9 cellular contexts compared by ENCODE assay signal in genomic region chr3:142029052-142029642, GRCh38.
DNase-seq lines count a peak whose midpoint lies in the region; ATAC-seq and TF ChIP-seq lines count a peak whose summit lies in the region.
"Had no signal": no experiment of that assay in that cellular context is flagged by ENCODE, and none has a peak within 500 bp of the region (broad histone marks: within the 10 kb centered on the region; RNA-seq: fewer than 3 reads in every experiment).

No MANE protein-coding gene starts in this region.

- WGBS in endodermal cell (ENCODE audit: insufficient coverage in 1 of 2, insufficient read length in 1 of 2), 2 experiments = 61 to 64% methylated on average over 3 of the region's 3 CpGs

- peaks cover 19% of the 10 kb centered on the region for H3K4me1 Mint-ChIP-seq in endodermal cell

- H3K27me3 ChIP-seq in HL-60 (ENCODE audit: insufficient read depth, poor library complexity, severe bottlenecking) = no peaks in the 10 kb centered on the region
- no peaks in the 10 kb centered on the region for H3K27me3 ChIP-seq in endodermal cell (ENCODE audit: control insufficient read depth, insufficient read depth, low read length, poor library complexity, severe bottlenecking)
- H3K27me3 ChIP-seq in skeletal muscle satellite cell (ENCODE audit: control insufficient read depth, insufficient read depth, low read length) = no peaks in the 10 kb centered on the region
- no peaks in the 10 kb centered on the region for H3K27me3 ChIP-seq in effector memory CD4-positive, alpha-beta T cell (replicated peaks; ENCODE audit: control insufficient read depth, insufficient read depth, low read length, poor library complexity, severe bottlenecking)

- H3K9me3 Mint-ChIP-seq in endodermal cell = no peaks in the 10 kb centered on the region
- H3K9me3 Mint-ChIP-seq: HFFc6 had no signal

- no peaks in the 10 kb centered on the region for H3K9me3 ChIP-seq in endodermal cell (ENCODE audit: control insufficient read depth, low read length)
- no peaks in the 10 kb centered on the region for H3K9me3 ChIP-seq in skeletal muscle satellite cell (replicated peaks; ENCODE audit: low read length)
- no peaks in the 10 kb centered on the region for H3K9me3 ChIP-seq in effector memory CD4-positive, alpha-beta T cell (ENCODE audit: control insufficient read depth, low read length)

- H3K36me3 Mint-ChIP-seq in endodermal cell (ENCODE audit: low read depth) = peaks cover 4% of the 10 kb centered on the region

- H3K4me2 ChIP-seq in skeletal muscle satellite cell (ENCODE audit: low read length) = peak overlapping the region; percentile 14

- DNase-seq in HL-60 (ENCODE audit: low read depth in 1 of 2, low spot score in 1 of 2) = peak in 1 of 2 experiments; percentile 8
- DNase-seq in endodermal cell = no peak
- no peak for DNase-seq in epidermal melanocyte (ENCODE audit: insufficient read length, low spot score)
- DNase-seq in NCI-H82 treated with DMSO at 0.1 percent for 48 hours (lab: John Stamatoyannopoulos, UW; ENCODE audit: unreplicated experiment) = no peak
- DNase-seq in effector memory CD4-positive, alpha-beta T cell = no peak
- DNase-seq: activated effector memory CD4-positive, alpha-beta T cell treated with anti-CD3 and anti-CD28 coated beads, Interleukin-2, amount 50 U/mL, for 16 hours had no signal

- H3K4me3 ChIP-seq in HL-60 (replicated peaks; ENCODE audit: insufficient read depth, low read length) = no peak overlapping the region
- H3K4me3 ChIP-seq in endodermal cell (ENCODE audit: low read length) = no peak overlapping the region
- no peak overlapping the region for H3K4me3 ChIP-seq in skeletal muscle satellite cell (ENCODE audit: low read length)
- H3K4me3 ChIP-seq in effector memory CD4-positive, alpha-beta T cell (ENCODE audit: insufficient read depth, low read depth, low read length, poor library complexity, severe bottlenecking) = no peak overlapping the region

- no peak overlapping the region for H3K4me3 Mint-ChIP-seq in endodermal cell

- H3K4me1 ChIP-seq in endodermal cell (ENCODE audit: control insufficient read depth, insufficient read depth, low read length) (no peaks in the 10 kb centered on the region), skeletal muscle satellite cell (ENCODE audit: control insufficient read depth, insufficient read depth, low read length) (peaks cover 7% of the 10 kb centered on the region)
- no peaks in the 10 kb centered on the region for H3K4me1 ChIP-seq in effector memory CD4-positive, alpha-beta T cell (ENCODE audit: control insufficient read depth, insufficient read depth, low read length, poor library complexity, severe bottlenecking)

- H3K27me3 Mint-ChIP-seq in endodermal cell (ENCODE audit: insufficient read depth) = no peaks in the 10 kb centered on the region

- H3K36me3 ChIP-seq in endodermal cell (ENCODE audit: control insufficient read depth, insufficient read depth, low read length) (no peaks in the 10 kb centered on the region), skeletal muscle satellite cell (ENCODE audit: insufficient read depth, low read length) (no peaks in the 10 kb centered on the region)
- no peaks in the 10 kb centered on the region for H3K36me3 ChIP-seq in effector memory CD4-positive, alpha-beta T cell (ENCODE audit: control insufficient read depth, insufficient read depth, low read length)

- H3K9ac ChIP-seq in endodermal cell (ENCODE audit: extremely low read depth, low read length, poor library complexity, severe bottlenecking) (no peak overlapping the region), skeletal muscle satellite cell (ENCODE audit: low read depth, low read length) (no peak overlapping the region)

- H3K27ac Mint-ChIP-seq in endodermal cell = peak overlapping the region; percentile 32
- H3K27ac Mint-ChIP-seq: HFFc6 had no signal

- TF ChIP-seq CTCF in HL-60 (IDR thresholded peaks at IDR 0.05; ENCODE audit: insufficient read depth, low read length) = no peak
- no peak for TF ChIP-seq CTCF in endodermal cell (conservative IDR thresholded peaks at IDR 0.05)

- H3K27ac ChIP-seq in HL-60 (replicated peaks) (peak overlapping the region; percentile 77), endodermal cell (ENCODE audit: low read depth, low read length) (peak overlapping the region; percentile 34)
- H3K27ac ChIP-seq in effector memory CD4-positive, alpha-beta T cell (ENCODE audit: insufficient read depth, low read length, poor library complexity, severe bottlenecking) = no peak overlapping the region

- peak; percentile 44 for ATAC-seq in GM19463 (IDR thresholded peaks at IDR 0.05; ENCODE audit: unreplicated experiment)
